Comparison of ENCODE assay signal across 28 cellular contexts in genomic region chr7:115014794-115015193, GRCh38.
"Had no signal": no experiment of that assay in that cellular context is flagged by ENCODE, and none has a peak within 500 bp of the region (broad histone marks: within the 10 kb centered on the region; RNA-seq: fewer than 3 reads in every experiment).

No MANE protein-coding gene starts in this region.

- H3K27ac ChIP-seq: adrenal gland, breast epithelium had no signal

- H3K9me3 Mint-ChIP-seq: activated naive CD8-positive, alpha-beta T cell treated with anti-CD3 and anti-CD28 coated beads, Interleukin-2, amount 10 ng/mL, durations not matched to agents 7 days and 5 days; activated T-helper 17 cell treated with anti-CD3 and anti-CD28 coated beads, Interleukin-2, amount 50 U/mL, for 72 hours; T-helper 1 cell treated with Interleukin-12 subunit alpha and Interleukin-12 subunit beta and Interleukin-4 antibody, amounts not matched to agents 30 μg/mL and 1 μg/mL, for 36 hours; WTC11 had no signal

- H3K4me1 ChIP-seq: breast epithelium had no signal

- H3K4me3 Mint-ChIP-seq: activated naive CD4-positive, alpha-beta T cell treated with anti-CD3 and anti-CD28 coated beads, Interleukin-2, amount 10 ng/mL, durations not matched to agents 7 days and 5 days; activated naive CD8-positive, alpha-beta T cell treated with anti-CD3 and anti-CD28 coated beads, Interleukin-2, amount 10 ng/mL, durations not matched to agents 7 days and 5 days; T-helper 1 cell treated with Interleukin-12 subunit alpha and Interleukin-12 subunit beta and Interleukin-4 antibody, amounts not matched to agents 30 μg/mL and 1 μg/mL, for 36 hours; WTC11 had no signal

- H3K27ac Mint-ChIP-seq: activated naive CD4-positive, alpha-beta T cell treated with anti-CD3 and anti-CD28 coated beads, Interleukin-2, amount 10 ng/mL, durations not matched to agents 7 days and 5 days; activated naive CD8-positive, alpha-beta T cell treated with anti-CD3 and anti-CD28 coated beads, Interleukin-2, amount 10 ng/mL, durations not matched to agents 7 days and 5 days; T-helper 1 cell treated with Interleukin-12 subunit alpha and Interleukin-12 subunit beta and Interleukin-4 antibody, amounts not matched to agents 30 μg/mL and 1 μg/mL, for 36 hours; WTC11 had no signal

- ATAC-seq: activated T-helper 17 cell treated with anti-CD3 and anti-CD28 coated beads, Interleukin-2, amount 50 U/mL, for 72 hours; Right ventricle myocardium inferior; SK-N-SH treated with all-trans-retinoic acid at 6 μM for 48 hours; WTC11 had no signal

- H3K27me3 Mint-ChIP-seq: activated naive CD4-positive, alpha-beta T cell treated with anti-CD3 and anti-CD28 coated beads, Interleukin-2, amount 10 ng/mL, durations not matched to agents 7 days and 5 days; activated naive CD8-positive, alpha-beta T cell treated with anti-CD3 and anti-CD28 coated beads, Interleukin-2, amount 10 ng/mL, durations not matched to agents 7 days and 5 days; activated T-helper 17 cell treated with anti-CD3 and anti-CD28 coated beads, Interleukin-2, amount 50 U/mL, for 72 hours had no signal

- H3K9me3 ChIP-seq: adrenal gland, breast epithelium had no signal

- H3K36me3 ChIP-seq: adrenal gland, breast epithelium had no signal

- H3K4me3 ChIP-seq: adrenal gland, breast epithelium had no signal

- DNase-seq: activated CD4-positive, alpha-beta T cell treated with anti-CD3 and anti-CD28 coated beads for 48 hours; activated CD4-positive, alpha-beta T cell treated with anti-CD3 and anti-CD28 coated beads, Interleukin-2, amount 50 U/mL, for 4 hours; activated CD4-positive, CD25-positive, alpha-beta regulatory T cell treated with anti-CD3 and anti-CD28 coated beads, Interleukin-2, amount 50 U/mL, for 72 hours; activated gamma-delta T cell treated with Interleukin-2 at 50 U/mL for 16 hours; activated naive CD4-positive, alpha-beta T cell treated with anti-CD3 and anti-CD28 coated beads, Interleukin-2, amount 10 ng/mL, durations not matched to agents 7 days and 5 days; activated naive CD8-positive, alpha-beta T cell treated with anti-CD3 and anti-CD28 coated beads, Interleukin-2, amount 10 ng/mL, durations not matched to agents 7 days and 5 days; activated T-cell treated with anti-CD3 and anti-CD28 coated beads for 4 hours; activated T-cell treated with anti-CD3 and anti-CD28 coated beads, Interleukin-2, amount 50 U/mL, for 48 hours; adrenal gland; anterior cingulate cortex; central memory CD4-positive, alpha-beta T cell; KG1; MV-4-11; NCI-H1105; NCI-H1436; NCI-H1694 treated with DMSO at 0.1 percent for 48 hours; NCI-H2029 treated with DMSO at 0.1 percent for 48 hours; NCI-H345; NCI-H510A; NCI-H526 treated with DMSO at 0.1 percent for 48 hours; NCI-H82; RPMI8226 had no signal

- H3K36me3 Mint-ChIP-seq: WTC11 had no signal

- H3K27me3 ChIP-seq: adrenal gland, breast epithelium had no signal
